Comparison of ENCODE assay signal across 22 cellular contexts in the genomic region with DNA sequence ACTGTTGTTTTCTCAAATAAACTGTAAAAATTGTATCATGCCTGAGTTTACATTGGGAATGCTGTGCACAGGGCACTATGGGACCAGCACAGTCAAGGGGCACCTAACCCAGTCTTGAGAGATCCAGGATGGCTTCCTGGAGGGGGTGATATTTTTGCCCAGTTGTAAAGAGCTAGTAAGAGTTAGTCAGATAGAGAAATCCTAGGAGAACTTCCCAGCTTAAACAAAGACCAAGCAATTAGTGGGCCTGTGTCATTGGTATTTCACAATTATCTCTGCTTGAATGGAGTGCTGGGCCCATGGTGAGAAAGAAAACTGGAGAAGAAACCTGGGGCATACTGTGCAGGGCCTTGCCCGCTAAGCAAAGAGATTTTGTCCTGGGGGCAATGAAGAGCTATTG. TPM values are rescaled to one million over a fixed set of nuclear protein-coding genes. Genes with fewer than 3 reads are reported as not detected.
A peak's percentile ranks its signal among the peaks of the same experiment; 100 is the strongest.
DNase-seq lines count a peak whose midpoint lies in the region; ATAC-seq and TF ChIP-seq lines count a peak whose summit lies in the region.
"Had no signal": no experiment of that assay in that cellular context is flagged by ENCODE, and none has a peak within 500 bp of the region (broad histone marks: within the 10 kb centered on the region; RNA-seq: fewer than 3 reads in every experiment).

No MANE protein-coding gene starts in this region.

- ATAC-seq in GM19452 (IDR thresholded peaks at IDR 0.05; ENCODE audit: unreplicated experiment), result no peak
- ATAC-seq: stimulated activated effector memory CD8-positive, alpha-beta T cell treated with anti-CD3 and anti-CD28 coated beads, Interleukin-12 subunit alpha, Interleukin-12 subunit beta, amount 100 ng/mL, for 72 hours had no signal

- POLR2A ChIA-PET in MCF 10A (lab: Yijun Ruan, JAX), result interaction anchor here (0.8 to 4.2 kb wide), 8 partner anchors 10 to 157 kb away, joined by 3 to 50 read pairs (median 4); a partner anchor contains a TSS

- peak overlapping the region; percentile 31 for H3K27ac Mint-ChIP-seq in MCF 10A (ENCODE audit: low read depth, unreplicated experiment)
- H3K27ac Mint-ChIP-seq: activated naive CD8-positive, alpha-beta T cell treated with anti-CD3 and anti-CD28 coated beads, Interleukin-2, amount 10 ng/mL, durations not matched to agents 7 days and 5 days; activated T-helper 1 cell treated with anti-CD3 and anti-CD28 coated beads, Interleukin-12 subunit alpha, Interleukin-12 subunit beta, Interleukin-2, Interleukin-4 antibody, amounts not matched to agents 30 ng/mL and 10 ng/mL and 1 ng/mL, durations not matched to agents 14 hours and 24 hours and 36 hours; stimulated activated effector memory CD8-positive, alpha-beta T cell treated with anti-CD3 and anti-CD28 coated beads, Interleukin-12 subunit alpha, Interleukin-12 subunit beta, amount 100 ng/mL, for 72 hours; T-helper 1 cell treated with Interleukin-12 subunit alpha and Interleukin-12 subunit beta and Interleukin-4 antibody, amounts not matched to agents 30 μg/mL and 1 μg/mL, for 36 hours had no signal

- peak overlapping the region; percentile 19 for H3K9ac ChIP-seq in adipocyte (ENCODE audit: low read length)
- H3K9ac ChIP-seq in smooth muscle cell (ENCODE audit: low read depth), result no peak overlapping the region

- DNase-seq in MCF 10A (ENCODE audit: unreplicated experiment) (peak; percentile 53), breast epithelium (ENCODE audit: low spot score in 2 of 2) (no peak), adipocyte (ENCODE audit: low read depth) (peak; percentile 22), fibroblast of peridontal ligament (ENCODE audit: extremely low read depth) (peak; percentile 41), smooth muscle cell (lab: John Stamatoyannopoulos, UW; ENCODE audit: unreplicated experiment) (no peak), stomach (no peak)
- no peak for DNase-seq in stimulated activated CD8-positive, alpha-beta memory T cell treated with anti-CD3 and anti-CD28 coated beads, Interleukin-4, amount 100 ng/mL, for 48 hours
- DNase-seq: activated naive CD8-positive, alpha-beta T cell treated with anti-CD3 and anti-CD28 coated beads, Interleukin-2, amount 10 ng/mL, durations not matched to agents 7 days and 5 days; C1 segment of cervical spinal cord; central memory CD4-positive, alpha-beta T cell; DMS153; hypothalamus; midbrain; MV-4-11; NCI-H1930; NCI-H446; tibial artery had no signal

- TF ChIP-seq EP300 in stomach (IDR thresholded peaks at IDR 0.05), result no peak

- no peaks in the 10 kb centered on the region for H3K9me3 ChIP-seq in breast epithelium
- H3K9me3 ChIP-seq in adipocyte (ENCODE audit: control insufficient read depth, low read length), result no peaks in the 10 kb centered on the region
- H3K9me3 ChIP-seq in smooth muscle cell (replicated peaks; ENCODE audit: low read depth), result no peaks in the 10 kb centered on the region
- no peaks in the 10 kb centered on the region for H3K9me3 ChIP-seq in stomach
- H3K9me3 ChIP-seq: tibial artery had no signal

- H3K27me3 Mint-ChIP-seq in MCF 10A (ENCODE audit: insufficient read depth, unreplicated experiment), result no peaks in the 10 kb centered on the region
- H3K27me3 Mint-ChIP-seq: activated naive CD8-positive, alpha-beta T cell treated with anti-CD3 and anti-CD28 coated beads, Interleukin-2, amount 10 ng/mL, durations not matched to agents 7 days and 5 days had no signal

- no peaks in the 10 kb centered on the region for H3K4me1 ChIP-seq in breast epithelium
- H3K4me1 ChIP-seq in adipocyte (ENCODE audit: control insufficient read depth, insufficient read depth, low read length), result peaks cover 28% of the 10 kb centered on the region
- H3K4me1 ChIP-seq in smooth muscle cell (ENCODE audit: low read depth), result peaks cover 6% of the 10 kb centered on the region
- H3K4me1 ChIP-seq in stomach, result peaks cover 0 to under 1% (median 0%) of the 10 kb centered on the region in 4 donors
- H3K4me1 ChIP-seq: tibial artery had no signal

- no peak overlapping the region for H3K4me3 Mint-ChIP-seq in MCF 10A (ENCODE audit: unreplicated experiment)
- H3K4me3 Mint-ChIP-seq: activated naive CD8-positive, alpha-beta T cell treated with anti-CD3 and anti-CD28 coated beads, Interleukin-2, amount 10 ng/mL, durations not matched to agents 7 days and 5 days; activated T-helper 1 cell treated with anti-CD3 and anti-CD28 coated beads, Interleukin-12 subunit alpha, Interleukin-12 subunit beta, Interleukin-2, Interleukin-4 antibody, amounts not matched to agents 30 ng/mL and 10 ng/mL and 1 ng/mL, durations not matched to agents 14 hours and 24 hours and 36 hours; stimulated activated effector memory CD8-positive, alpha-beta T cell treated with anti-CD3 and anti-CD28 coated beads, Interleukin-12 subunit alpha, Interleukin-12 subunit beta, amount 100 ng/mL, for 72 hours; T-helper 1 cell treated with Interleukin-12 subunit alpha and Interleukin-12 subunit beta and Interleukin-4 antibody, amounts not matched to agents 30 μg/mL and 1 μg/mL, for 36 hours had no signal

- no peak overlapping the region for H2AFZ ChIP-seq in smooth muscle cell (ENCODE audit: low read depth)

- peaks cover 8% of the 10 kb centered on the region for H3K9me3 Mint-ChIP-seq in MCF 10A (ENCODE audit: unreplicated experiment)
- H3K9me3 Mint-ChIP-seq: activated naive CD8-positive, alpha-beta T cell treated with anti-CD3 and anti-CD28 coated beads, Interleukin-2, amount 10 ng/mL, durations not matched to agents 7 days and 5 days; activated T-helper 1 cell treated with anti-CD3 and anti-CD28 coated beads, Interleukin-12 subunit alpha, Interleukin-12 subunit beta, Interleukin-2, Interleukin-4 antibody, amounts not matched to agents 30 ng/mL and 10 ng/mL and 1 ng/mL, durations not matched to agents 14 hours and 24 hours and 36 hours; T-helper 1 cell treated with Interleukin-12 subunit alpha and Interleukin-12 subunit beta and Interleukin-4 antibody, amounts not matched to agents 30 μg/mL and 1 μg/mL, for 36 hours had no signal

- no peaks in the 10 kb centered on the region for H3K36me3 ChIP-seq in breast epithelium
- no peaks in the 10 kb centered on the region for H3K36me3 ChIP-seq in adipocyte (ENCODE audit: control insufficient read depth, insufficient read depth, low read length, severe bottlenecking)
- no peaks in the 10 kb centered on the region for H3K36me3 ChIP-seq in smooth muscle cell (ENCODE audit: low read depth)
- no peaks in the 10 kb centered on the region for H3K36me3 ChIP-seq in stomach
- H3K36me3 ChIP-seq: tibial artery had no signal

- H3K27me3 ChIP-seq in breast epithelium (no peaks in the 10 kb centered on the region), adipocyte (replicated peaks; ENCODE audit: control insufficient read depth, insufficient read depth, low read length) (no peaks in the 10 kb centered on the region), smooth muscle cell (ENCODE audit: low read depth) (no peaks in the 10 kb centered on the region), stomach (no peaks in the 10 kb centered on the region)
- H3K27me3 ChIP-seq: tibial artery had no signal

- WGBS in smooth muscle cell (ENCODE audit: low lambda C conversion rate), result 91% methylated on average over 1 of the region's 1 CpG
- 67 to 98% (median 96%) methylated on average over 1 of the region's 1 CpG for WGBS in stomach, 5 donors

- H3K27ac ChIP-seq in breast epithelium (peak overlapping the region in 1 of 2 donors; percentile 7), smooth muscle cell (ENCODE audit: low read depth) (peak overlapping the region; percentile 65), stomach (no peak overlapping the region)
- H3K27ac ChIP-seq: 22Rv1, tibial artery had no signal

- intact Hi-C loops in MCF 10A (cut with micrococcal nuclease) (no loop called here), breast epithelium (cut with DNase I; ENCODE audit: low total_unique reads) (no loop called here), stomach (cut with DNase I; ENCODE audit: low total_unique reads) (no loop called here)

- TF ChIP-seq CTCF in MCF 10A (IDR thresholded peaks at IDR 0.05; ENCODE audit: unreplicated experiment) (no peak), breast epithelium (IDR thresholded peaks at IDR 0.05) (no peak), smooth muscle cell (IDR thresholded peaks at IDR 0.05; ENCODE audit: borderline replicate concordance, insufficient read depth, poor library complexity, severe bottlenecking) (no peak), stomach (IDR thresholded peaks at IDR 0.05) (no peak)

- H3K36me3 Mint-ChIP-seq in MCF 10A (ENCODE audit: insufficient read depth, unreplicated experiment), result peaks cover 11% of the 10 kb centered on the region
- H3K36me3 Mint-ChIP-seq: activated naive CD8-positive, alpha-beta T cell treated with anti-CD3 and anti-CD28 coated beads, Interleukin-2, amount 10 ng/mL, durations not matched to agents 7 days and 5 days; stimulated activated effector memory CD8-positive, alpha-beta T cell treated with anti-CD3 and anti-CD28 coated beads, Interleukin-12 subunit alpha, Interleukin-12 subunit beta, amount 100 ng/mL, for 72 hours had no signal

- H3K4me1 Mint-ChIP-seq in MCF 10A (ENCODE audit: insufficient read depth, unreplicated experiment), result peaks cover 34% of the 10 kb centered on the region
- H3K4me1 Mint-ChIP-seq: activated naive CD8-positive, alpha-beta T cell treated with anti-CD3 and anti-CD28 coated beads, Interleukin-2, amount 10 ng/mL, durations not matched to agents 7 days and 5 days; stimulated activated effector memory CD8-positive, alpha-beta T cell treated with anti-CD3 and anti-CD28 coated beads, Interleukin-12 subunit alpha, Interleukin-12 subunit beta, amount 100 ng/mL, for 72 hours had no signal

- peaks cover 12% of the 10 kb centered on the region for H3F3A ChIP-seq in smooth muscle cell (ENCODE audit: low read depth)

- no peaks in the 10 kb centered on the region for H4K20me1 ChIP-seq in smooth muscle cell (ENCODE audit: low read depth)

- no peaks in the 10 kb centered on the region for H3K79me2 ChIP-seq in smooth muscle cell (ENCODE audit: low read depth)

- H3K4me3 ChIP-seq in breast epithelium (no peak overlapping the region), adipocyte (ENCODE audit: low read length) (peak overlapping the region; percentile 16), smooth muscle cell (no peak overlapping the region), stomach (no peak overlapping the region)
- H3K4me3 ChIP-seq: tibial artery had no signal

- CTCF ChIA-PET in MCF 10A (lab: Yijun Ruan, JAX), result interaction anchor here (0.6 to 2.5 kb wide), 13 partner anchors 8 to 691 kb away, joined by 3 to 18 read pairs (median 4); a partner anchor contains a TSS

- no peak overlapping the region for H3K4me2 ChIP-seq in smooth muscle cell

- TF ChIP-seq POLR2A in breast epithelium (IDR thresholded peaks at IDR 0.05) (no peak), stomach (IDR thresholded peaks at IDR 0.05) (no peak)

- BruUV-seq in MCF 10A (replicated peaks; lab: Mats Ljungman, UMichigan), result no TSS peak

RNA-seq across cellular contexts. Expression of a gene that starts 12.2 kb away (rescaled TPM):
- total RNA-seq in MCF 10A (2022) (29.3 and 47.5 TPM in 2 replicates), breast epithelium (1 to 10 TPM in 2 of 3 donors, under 1 TPM in 1; 0.16 to 6.9 (median 1.3) TPM), smooth muscle cell (4.0 and 6.1 TPM in 2 replicates), stomach (10 to 100 TPM in 1 of 5 donors, 1 to 10 TPM in 3, under 1 TPM in 1; 0.87 to 40.8 (median 3.6) TPM)
- polyA plus RNA-seq in smooth muscle cell (0.37 and 2.0 TPM in 2 replicates), stomach (1 to 10 TPM in 1 of 3 donors, under 1 TPM in 2; 0.06 to 2.3 (median 0.15) TPM)
- total RNA-seq: activated naive CD8-positive, alpha-beta T cell treated with anti-CD3 and anti-CD28 coated beads, Interleukin-2, amount 10 ng/mL, durations not matched to agents 7 days and 5 days; activated T-helper 1 cell treated with anti-CD3 and anti-CD28 coated beads, Interleukin-12 subunit alpha, Interleukin-12 subunit beta, Interleukin-2, Interleukin-4 antibody, amounts not matched to agents 30 ng/mL and 10 ng/mL and 1 ng/mL, durations not matched to agents 14 hours and 24 hours and 36 hours had no signal

Comparison
In these comparisons a context has a peak if more than half of its experiments do, and no peak if none do; other contexts are left out.
1. DNase-seq: peak in MCF 10A (single experiment), adipocyte (single experiment) and fibroblast of peridontal ligament (single experiment); none in breast epithelium (0 of 2), smooth muscle cell (single experiment), stimulated activated CD8-positive, alpha-beta memory T cell treated with anti-CD3 and anti-CD28 coated beads, Interleukin-4, amount 100 ng/mL, for 48 hours (single experiment) and stomach (single experiment).